Comparison of ENCODE assay signal across 8 cellular contexts in genomic region chr6:26537160-26537845, GRCh38. TPM values are rescaled to one million over a fixed set of nuclear protein-coding genes. Genes with fewer than 3 reads are reported as not detected.
DNase-seq lines count a peak whose midpoint lies in the region; ATAC-seq and TF ChIP-seq lines count a peak whose summit lies in the region.

No MANE protein-coding gene starts in this region.

- H3K4me1 ChIP-seq in muscle layer of duodenum (ENCODE audit: control insufficient read depth in 1 of 2, insufficient read depth in 2 of 2, low read length in 2 of 2) = peaks cover 0 to 22% of the 10 kb centered on the region in 2 donors

- H3K4me3 ChIP-seq in muscle layer of duodenum (ENCODE audit: low read depth in 1 of 2, low read length in 2 of 2) = peak overlapping the region; percentile 84 to 89

- peaks cover 57% of the 10 kb centered on the region for H3K36me3 Mint-ChIP-seq in Calu3 (ENCODE audit: insufficient read depth, unreplicated experiment)

- no peaks in the 10 kb centered on the region for H3K9me3 Mint-ChIP-seq in Calu3 (ENCODE audit: low read depth, unreplicated experiment)

- no peaks in the 10 kb centered on the region for H3K27me3 ChIP-seq in muscle layer of duodenum (ENCODE audit: low read depth, low read length)

- TF ChIP-seq CTCF in Calu3 (IDR thresholded peaks at IDR 0.05; ENCODE audit: unreplicated experiment) = no peak

- H3K36me3 ChIP-seq in muscle layer of duodenum (ENCODE audit: control insufficient read depth in 1 of 2, insufficient read depth in 2 of 2, low read length in 2 of 2) = no peaks in the 10 kb centered on the region

- H3K4me3 Mint-ChIP-seq in Calu3 (ENCODE audit: low read depth, unreplicated experiment) = peak overlapping the region; percentile 94

- no peaks in the 10 kb centered on the region for H3K27me3 Mint-ChIP-seq in Calu3 (ENCODE audit: unreplicated experiment)

- peak overlapping the region; percentile 95 for H3K27ac Mint-ChIP-seq in Calu3 (ENCODE audit: unreplicated experiment)

- peak; percentile 40 for ATAC-seq in GM21576 (IDR thresholded peaks at IDR 0.05; ENCODE audit: unreplicated experiment)
- ATAC-seq in esophagus mucosa = peak; percentile 85

- CTCF ChIA-PET in Calu3 (lab: Charles Lee) = interaction anchor here (0.7 to 2.6 kb wide), 14 partner anchors 15 to 1216 kb away, joined by 3 to 8 read pairs (median 3); no protein-coding TSS in a partner anchor

- peak overlapping the region; percentile 92 for H3K27ac ChIP-seq in muscle layer of duodenum (ENCODE audit: low read length)

- no peak; the same call in 1 of the 2 replicates for TF ChIP-seq EP300 in Ishikawa (IDR thresholded peaks at IDR 0.05; ENCODE audit: borderline replicate concordance)

- intact Hi-C loops in Calu3 (cut with micrococcal nuclease; ENCODE audit: unreplicated experiment) = loop anchor here (1.0 kb wide), 1 partner anchor 16 kb away; no protein-coding TSS in a partner anchor

- TF ChIP-seq RAD21 in Ishikawa (IDR thresholded peaks at IDR 0.05; ENCODE audit: low read depth) = no peak

- no peaks in the 10 kb centered on the region for H3K9me3 ChIP-seq in muscle layer of duodenum (ENCODE audit: control insufficient read depth in 1 of 2, low read length in 2 of 2)

- H3K4me1 Mint-ChIP-seq in Calu3 (ENCODE audit: low read depth, unreplicated experiment) = peaks cover 34% of the 10 kb centered on the region

- DNase-seq in Calu3 = peak; percentile 93
- DNase-seq in OCI-M1 (lab: John Stamatoyannopoulos, UW) = peak; percentile 99
- peak; percentile 85 for DNase-seq in activated T-cell treated with anti-CD3 and anti-CD28 coated beads, Interleukin-2, amount 50 U/mL, for 1 hour
- peak; percentile 79 to 81 for DNase-seq in stimulated activated CD8-positive, alpha-beta memory T cell treated with anti-CD3 and anti-CD28 coated beads, Interleukin-7, amount 100 ng/mL, for 1 hour (ENCODE audit: low read depth in 2 of 2)

- BruUV-seq in Calu3 (replicated peaks; lab: Mats Ljungman, UMichigan) = no TSS peak

TF ChIP-seq in Ishikawa, 13 proteins besides CTCF, POLR2A, EP300 and RAD21:
- TF ChIP-seq TAF1 (IDR thresholded peaks at IDR 0.05; ENCODE audit: low read depth) (no peak; the same call in 1 of the 2 replicates), YY1 (IDR thresholded peaks at IDR 0.05; ENCODE audit: low read depth) (peak; percentile 86), MAX (IDR thresholded peaks at IDR 0.05) (peak; percentile 94), TEAD4 (IDR thresholded peaks at IDR 0.05) (peak; percentile 95), EGR1 (IDR thresholded peaks at IDR 0.05) (no peak), NFIC (IDR thresholded peaks at IDR 0.05) (peak; percentile 41), FOXM1 (IDR thresholded peaks at IDR 0.05; ENCODE audit: borderline replicate concordance, low read depth) (0 out of 2 replicates have a peak, but pooled peaks have one; percentile 17), TCF12 (IDR thresholded peaks at IDR 0.05; ENCODE audit: low read depth) (peak; percentile 57; the same call in 1 of the 2 replicates), REST (IDR thresholded peaks at IDR 0.05; ENCODE audit: low read depth) (no peak), USF1 (IDR thresholded peaks at IDR 0.05) (peak; percentile 88), CEBPB (IDR thresholded peaks at IDR 0.05) (peak; percentile 78; the same call in 1 of the 2 replicates), ZBTB7A (IDR thresholded peaks at IDR 0.05; ENCODE audit: low read depth) (peak; percentile 43; the same call in 1 of the 2 replicates), CREB1 (IDR thresholded peaks at IDR 0.05; ENCODE audit: low read depth) (peak; percentile 30; the same call in 1 of the 2 replicates)

RNA-seq across cellular contexts. Expression of gene HMGN4, which starts 0.9 kb away (rescaled TPM):
- total RNA-seq in Calu3 (2022) (49.7 and 60.0 TPM in 2 replicates), esophagus mucosa (29.9 TPM)

RNA-seq across cellular contexts. Expression of gene BTN1A1, which starts 37.2 kb away (rescaled TPM):
- total RNA-seq in Calu3 (2022) (not detected in 2 replicates), esophagus mucosa (not detected)

RNA-seq across cellular contexts. Expression of gene ABT1, which starts 59.5 kb away (rescaled TPM):
- total RNA-seq in Calu3 (2022) (18.8 and 20.9 TPM in 2 replicates), esophagus mucosa (14.6 TPM)

Comparison
In these comparisons a context has a peak if more than half of its experiments do, and no peak if none do; other contexts are left out.
1. Peak in every context shown above with its lines: DNase-seq, ATAC-seq, H3K4me3 ChIP-seq and H3K27ac ChIP-seq.